1 cellular context compared by ENCODE assay signal in genomic region chr2:207166039-207166348, GRCh38.
A peak's percentile ranks its signal among the peaks of the same experiment; 100 is the strongest.
TF ChIP-seq lines count a peak whose summit lies in the region.

No MANE protein-coding gene starts in this region.

TF ChIP-seq in HepG2, 621 proteins besides CTCF, POLR2A, EP300 and RAD21 (continued from another document):
- TF ChIP-seq ZBTB26 (CRISPR knock-in tag; IDR thresholded peaks at IDR 0.05; ENCODE audit: borderline replicate concordance), result no peak
- no peak for TF ChIP-seq USF2 (IDR thresholded peaks at IDR 0.05; ENCODE audit: low read depth, low read length)
- peak; percentile 83; the same call in 1 of the 2 replicates for TF ChIP-seq USF2 (CRISPR knock-in tag; IDR thresholded peaks at IDR 0.05; ENCODE audit: borderline replicate concordance)
- no peak for TF ChIP-seq MEIS2 (CRISPR knock-in tag; IDR thresholded peaks at IDR 0.05)
- TF ChIP-seq ZNF639 (CRISPR knock-in tag; conservative IDR thresholded peaks at IDR 0.05), result no peak
- peak; percentile 95 for TF ChIP-seq FOXK2 (IDR thresholded peaks at IDR 0.05)
- TF ChIP-seq TFDP1 (CRISPR knock-in tag; IDR thresholded peaks at IDR 0.05; ENCODE audit: borderline replicate concordance), result peak; percentile 34; the same call in 1 of the 2 replicates
- TF ChIP-seq SRF (IDR thresholded peaks at IDR 0.05; ENCODE audit: low read depth, low read length), result peak; percentile 98
- no peak for TF ChIP-seq DNMT3B (CRISPR knock-in tag; conservative IDR thresholded peaks at IDR 0.05)
- 0 out of 2 replicates have a peak, but pooled peaks have one; percentile 40 for TF ChIP-seq ZNF780A (CRISPR knock-in tag; IDR thresholded peaks at IDR 0.05)
- TF ChIP-seq NFE2L2 (IDR thresholded peaks at IDR 0.05; ENCODE audit: low read length), result no peak
- TF ChIP-seq TEAD2 (CRISPR knock-in tag; IDR thresholded peaks at IDR 0.05), result no peak
- peak; percentile 80 for TF ChIP-seq MAX (IDR thresholded peaks at IDR 0.05)
- TF ChIP-seq MAF1 (CRISPR knock-in tag; IDR thresholded peaks at IDR 0.05; ENCODE audit: borderline replicate concordance), result no peak
- peak; percentile 89 for TF ChIP-seq NFYB (CRISPR knock-in tag; IDR thresholded peaks at IDR 0.05)
- TF ChIP-seq ZNF160 (CRISPR knock-in tag; IDR thresholded peaks at IDR 0.05), result no peak
- TF ChIP-seq FOXA1 (IDR thresholded peaks at IDR 0.05), result peak; percentile 68; the same call in 1 of the 2 replicates
- peak; percentile 85 for TF ChIP-seq FOXA1 (CRISPR knock-in tag; IDR thresholded peaks at IDR 0.05)
